ENCODE assay signal across 3 cellular contexts in the genomic region with DNA sequence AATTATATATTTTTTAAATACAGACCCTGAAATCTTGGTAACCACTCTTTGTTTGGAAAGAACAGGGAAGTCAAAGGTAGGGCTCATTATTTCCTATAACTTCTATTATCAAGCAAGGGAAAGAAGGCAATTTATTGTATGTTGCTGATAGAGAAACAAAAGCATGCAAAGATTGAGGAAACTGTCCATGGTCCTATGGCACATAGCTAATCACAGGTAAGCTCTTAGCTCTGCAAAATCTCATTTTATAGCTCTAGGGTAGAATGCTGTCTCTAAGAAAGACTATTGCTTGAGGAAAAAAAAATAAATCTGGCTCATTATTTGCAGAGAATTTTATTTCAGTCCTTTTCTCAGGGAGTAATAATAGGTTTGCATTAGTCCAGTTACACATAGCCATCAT.
"Had no signal": no experiment of that assay in that cellular context is flagged by ENCODE, and none has a peak within 500 bp of the region (broad histone marks: within the 10 kb centered on the region; RNA-seq: fewer than 3 reads in every experiment).

No MANE protein-coding gene starts in this region.

- H3K4me3 ChIP-seq: GM12878 had no signal

- ATAC-seq: GM12878 had no signal

- DNase-seq: GDM1, GF-D8 had no signal
